8 cellular contexts compared by ENCODE assay signal in the genomic region with DNA sequence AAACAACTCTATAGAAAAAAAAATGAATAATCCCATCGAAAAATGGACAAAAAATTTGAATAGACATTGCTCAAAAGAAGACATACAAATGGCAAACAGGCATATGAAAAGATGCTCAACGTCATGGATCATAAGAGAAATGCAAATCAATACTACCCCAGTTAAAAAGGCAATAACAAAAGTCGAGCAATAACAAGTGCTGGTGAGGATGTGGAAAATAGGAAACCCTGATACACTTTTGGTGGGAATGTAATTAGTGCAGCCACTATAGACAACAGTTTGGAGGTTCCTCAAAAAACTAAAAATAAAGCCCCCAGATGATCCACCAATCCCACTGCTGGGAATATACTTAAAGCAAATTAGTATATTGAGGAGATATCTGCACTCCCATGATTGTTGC.
"Had no signal": no experiment of that assay in that cellular context is flagged by ENCODE, and none has a peak within 500 bp of the region (broad histone marks: within the 10 kb centered on the region; RNA-seq: fewer than 3 reads in every experiment).

No MANE protein-coding gene starts in this region.

- ATAC-seq: GM12878 had no signal

- FAIRE-seq: G401.6, GM12878, GM12891, GM12892, GM18507, GM19239 had no signal

- H3K4me3 ChIP-seq: GM12878 had no signal

- DNase-seq: GDM1, GF-D8 had no signal
